ENCODE assay signal across 22 cellular contexts in genomic region chr3:8875831-8876230, GRCh38.
"Had no signal": no experiment of that assay in that cellular context is flagged by ENCODE, and none has a peak within 500 bp of the region (broad histone marks: within the 10 kb centered on the region; RNA-seq: fewer than 3 reads in every experiment).

No MANE protein-coding gene starts in this region.

- H3K27ac ChIP-seq: esophagus squamous epithelium, gastroesophageal sphincter, left lung, lower lobe of right lung, neural progenitor cell, ovary, right atrium auricular region, suprapubic skin, thyroid gland, upper lobe of left lung, uterus had no signal

- H3K4me1 Mint-ChIP-seq: immature natural killer cell, memory B cell, neural progenitor cell had no signal

- H3K4me1 ChIP-seq: esophagus squamous epithelium, gastroesophageal sphincter, left lung, lower lobe of right lung, neural progenitor cell, right atrium auricular region, suprapubic skin, thyroid gland, upper lobe of left lung, uterus had no signal

- H3K27me3 Mint-ChIP-seq: dendritic cell treated with granulocyte-macrophage colony-stimulating factor and Interleukin-4, amounts not matched to agents 40 ng/mL and 50 ng/mL, for 4 days; memory B cell; natural killer cell treated with Interleukin-12 subunit alpha and Interleukin-12 subunit beta and Interleukin-15 and Interleukin-18, amount 100 ng/mL, for 72 hours had no signal

- H3K36me3 ChIP-seq: lower lobe of right lung, neural progenitor cell, ovary, right atrium auricular region, thyroid gland, uterus had no signal

- DNase-seq: esophagus squamous epithelium; foreskin fibroblast; glutamatergic neuron; immature natural killer cell; left lung; lower lobe of right lung; midbrain; nucleus accumbens; ovary; stimulated activated CD4-positive, alpha-beta T cell treated with anti-CD3 and anti-CD28 coated beads, Interleukin-2, amount 100 ng/mL, for 48 hours; stimulated activated naive CD4-positive, alpha-beta T cell treated with Interleukin-2 at 50 U/mL for 16 hours; thyroid gland; upper lobe of left lung; uterus had no signal

- H3K4me2 ChIP-seq: neural progenitor cell, smooth muscle cell had no signal

- H3K9ac ChIP-seq: neural progenitor cell had no signal

- H3K9me3 Mint-ChIP-seq: dendritic cell treated with granulocyte-macrophage colony-stimulating factor and Interleukin-4, amounts not matched to agents 40 ng/mL and 50 ng/mL, for 4 days; natural killer cell treated with Interleukin-12 subunit alpha and Interleukin-12 subunit beta and Interleukin-15 and Interleukin-18, amount 100 ng/mL, for 72 hours; neural progenitor cell had no signal

- H3K27ac Mint-ChIP-seq: dendritic cell treated with granulocyte-macrophage colony-stimulating factor and Interleukin-4, amounts not matched to agents 40 ng/mL and 50 ng/mL, for 4 days; immature natural killer cell; memory B cell; natural killer cell treated with Interleukin-12 subunit alpha and Interleukin-12 subunit beta and Interleukin-15 and Interleukin-18, amount 100 ng/mL, for 72 hours; neural progenitor cell had no signal

- H3K4me3 Mint-ChIP-seq: dendritic cell treated with granulocyte-macrophage colony-stimulating factor and Interleukin-4, amounts not matched to agents 40 ng/mL and 50 ng/mL, for 4 days; immature natural killer cell; memory B cell; natural killer cell treated with Interleukin-12 subunit alpha and Interleukin-12 subunit beta and Interleukin-15 and Interleukin-18, amount 100 ng/mL, for 72 hours; neural progenitor cell had no signal

- H3K27me3 ChIP-seq: esophagus squamous epithelium, gastroesophageal sphincter, left lung, neural progenitor cell, ovary, right atrium auricular region, suprapubic skin, thyroid gland, upper lobe of left lung, uterus had no signal

- H3K9me3 ChIP-seq: esophagus squamous epithelium, gastroesophageal sphincter, left lung, lower lobe of right lung, ovary, right atrium auricular region, suprapubic skin, thyroid gland, upper lobe of left lung, uterus had no signal

- H3K4me3 ChIP-seq: esophagus squamous epithelium, gastroesophageal sphincter, left lung, lower lobe of right lung, neural progenitor cell, ovary, right atrium auricular region, smooth muscle cell, suprapubic skin, thyroid gland, upper lobe of left lung, uterus had no signal

- H2AFZ ChIP-seq: neural progenitor cell had no signal
